In the genomic region with DNA sequence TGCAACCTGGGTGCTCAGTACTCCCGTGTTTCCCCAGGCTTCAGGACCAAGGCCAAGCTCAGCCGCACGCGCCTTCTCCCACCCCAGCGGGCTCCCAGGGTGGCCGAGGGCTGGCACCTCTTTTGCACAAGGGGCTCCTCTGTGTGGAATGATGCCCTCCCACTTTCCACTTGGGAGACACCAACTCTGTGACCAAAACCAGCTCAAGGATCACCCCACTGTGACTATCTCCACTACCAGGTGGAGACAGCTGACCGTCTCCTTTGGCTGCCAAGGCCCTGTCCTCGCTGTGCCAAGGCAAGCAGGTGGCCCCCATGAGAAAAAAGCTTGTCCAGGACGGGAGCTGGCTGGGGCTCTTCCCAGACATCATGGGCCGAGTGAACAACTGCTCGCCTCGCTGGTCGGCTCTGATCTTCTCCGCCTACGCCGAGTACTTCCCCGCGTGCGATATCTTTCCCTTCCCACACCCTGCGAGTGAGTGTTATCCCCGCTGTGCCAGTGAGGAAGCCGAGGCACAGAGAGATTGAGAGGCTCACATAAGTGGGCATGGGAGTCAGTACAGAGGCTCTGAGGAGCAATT, we compare ENCODE assay signal across 1 cellular context.
TF ChIP-seq lines count a peak whose summit lies in the region.

No MANE protein-coding gene starts in this region.

TF ChIP-seq in IMR-90, 13 proteins besides CTCF, POLR2A, EP300 and RAD21:
- no peak for TF ChIP-seq MXI1 (IDR thresholded peaks at IDR 0.05; ENCODE audit: borderline replicate concordance, low read depth, low read length)
- no peak for TF ChIP-seq RCOR1 (IDR thresholded peaks at IDR 0.05; ENCODE audit: insufficient replicate concordance, low read length)
- no peak for TF ChIP-seq RFX5 (IDR thresholded peaks at IDR 0.05; ENCODE audit: low read depth, low read length)
- TF ChIP-seq SMC3 (IDR thresholded peaks at IDR 0.05; ENCODE audit: low read depth, low read length), result no peak
- TF ChIP-seq BHLHE40 (IDR thresholded peaks at IDR 0.05; ENCODE audit: low read depth, low read length), result no peak
- TF ChIP-seq CHD1 (IDR thresholded peaks at IDR 0.05; ENCODE audit: low read depth, low read length), result no peak
- TF ChIP-seq MAZ (IDR thresholded peaks at IDR 0.05; ENCODE audit: borderline replicate concordance, low read depth, low read length), result no peak
- TF ChIP-seq MAFK (IDR thresholded peaks at IDR 0.05; ENCODE audit: low read depth, low read length), result no peak
- TF ChIP-seq CEBPB (IDR thresholded peaks at IDR 0.05; ENCODE audit: low read depth, low read length), result no peak
- TF ChIP-seq, protein P1, sequence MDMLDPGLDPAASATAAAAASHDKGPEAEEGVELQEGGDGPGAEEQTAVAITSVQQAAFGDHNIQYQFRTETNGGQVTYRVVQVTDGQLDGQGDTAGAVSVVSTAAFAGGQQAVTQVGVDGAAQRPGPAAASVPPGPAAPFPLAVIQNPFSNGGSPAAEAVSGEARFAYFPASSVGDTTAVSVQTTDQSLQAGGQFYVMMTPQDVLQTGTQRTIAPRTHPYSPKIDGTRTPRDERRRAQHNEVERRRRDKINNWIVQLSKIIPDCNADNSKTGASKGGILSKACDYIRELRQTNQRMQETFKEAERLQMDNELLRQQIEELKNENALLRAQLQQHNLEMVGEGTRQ (IDR thresholded peaks at IDR 0.05; ENCODE audit: low read depth, low read length), result no peak
- no peak for TF ChIP-seq NFE2L2 (IDR thresholded peaks at IDR 0.05; ENCODE audit: low read depth, low read length)
- no peak for TF ChIP-seq FOS (IDR thresholded peaks at IDR 0.05; ENCODE audit: low read depth, low read length)
- TF ChIP-seq, protein P2, sequence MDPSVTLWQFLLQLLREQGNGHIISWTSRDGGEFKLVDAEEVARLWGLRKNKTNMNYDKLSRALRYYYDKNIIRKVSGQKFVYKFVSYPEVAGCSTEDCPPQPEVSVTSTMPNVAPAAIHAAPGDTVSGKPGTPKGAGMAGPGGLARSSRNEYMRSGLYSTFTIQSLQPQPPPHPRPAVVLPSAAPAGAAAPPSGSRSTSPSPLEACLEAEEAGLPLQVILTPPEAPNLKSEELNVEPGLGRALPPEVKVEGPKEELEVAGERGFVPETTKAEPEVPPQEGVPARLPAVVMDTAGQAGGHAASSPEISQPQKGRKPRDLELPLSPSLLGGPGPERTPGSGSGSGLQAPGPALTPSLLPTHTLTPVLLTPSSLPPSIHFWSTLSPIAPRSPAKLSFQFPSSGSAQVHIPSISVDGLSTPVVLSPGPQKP (IDR thresholded peaks at IDR 0.05; ENCODE audit: borderline replicate concordance, low read depth, low read length), result no peak
